19 cellular contexts compared by ENCODE assay signal in genomic region chr12:15837141-15837781, GRCh38. TPM values are rescaled to one million over a fixed set of nuclear protein-coding genes. Genes with fewer than 3 reads are reported as not detected.
A peak's percentile ranks its signal among the peaks of the same experiment; 100 is the strongest.
DNase-seq lines count a peak whose midpoint lies in the region; ATAC-seq, FAIRE-seq and TF ChIP-seq lines count a peak whose summit lies in the region.
"Had no signal": no experiment of that assay in that cellular context is flagged by ENCODE, and none has a peak within 500 bp of the region (broad histone marks: within the 10 kb centered on the region; RNA-seq: fewer than 3 reads in every experiment).

No MANE protein-coding gene starts in this region.

- no peak overlapping the region for H3K27ac Mint-ChIP-seq in activated naive CD4-positive, alpha-beta T cell treated with anti-CD3 and anti-CD28 coated beads, Interleukin-2, amount 10 ng/mL, durations not matched to agents 7 days and 5 days
- H3K27ac Mint-ChIP-seq: activated CD4-positive, alpha-beta T cell treated with anti-CD3 and anti-CD28 coated beads, Interleukin-2, amount 10 ng/mL, durations not matched to agents 24 days and 14 days; activated naive CD8-positive, alpha-beta T cell; natural killer cell had no signal

- peak; percentile 62 for FAIRE-seq in GM12878 (lab: Jason Lieb, UNC)

- H3K4me3 ChIP-seq in GM12878 (no peak overlapping the region), heart right ventricle (no peak overlapping the region), smooth muscle cell (no peak overlapping the region), PC-9 (no peak overlapping the region)
- H3K4me3 ChIP-seq: lower lobe of right lung had no signal

- H3K27ac ChIP-seq in GM12878 (ENCODE audit: control insufficient read depth, insufficient read depth) (no peak overlapping the region), heart right ventricle (peak overlapping the region in 5 of 10 donors; percentile 8 to 40 (median 25)), smooth muscle cell (ENCODE audit: low read depth) (no peak overlapping the region), PC-9 (no peak overlapping the region)
- H3K27ac ChIP-seq: epithelial cell of prostate, lower lobe of right lung had no signal

- DNase-seq in GM04504 (ENCODE audit: low read depth) (peak; percentile 75), GM12878 (ENCODE audit: low read depth, low spot score) (no peak), heart right ventricle (peak in 1 of 2 donors; percentile 9), smooth muscle cell (lab: John Stamatoyannopoulos, UW; ENCODE audit: unreplicated experiment) (no peak), head of caudate nucleus (no peak), PC-9 (no peak)
- no peak for DNase-seq in activated naive CD4-positive, alpha-beta T cell treated with anti-CD3 and anti-CD28 coated beads, Interleukin-2, amount 10 ng/mL, durations not matched to agents 7 days and 5 days
- DNase-seq in stimulated activated CD4-positive, alpha-beta T cell treated with anti-CD3 and anti-CD28 coated beads, Interleukin-12 subunit alpha, Interleukin-12 subunit beta, amount 100 ng/mL, for 4 hours: no peak
- DNase-seq: activated CD4-positive, alpha-beta T cell treated with anti-CD3 and anti-CD28 coated beads, Interleukin-2, amount 10 ng/mL, durations not matched to agents 24 days and 14 days; activated T-cell treated with anti-CD3 and anti-CD28 coated beads, Interleukin-2, amount 50 U/mL, for 1 hour; DND-41; GOT3; lower lobe of right lung; natural killer cell; NCI-H446 treated with DMSO at 0.1 percent for 48 hours; retina; stimulated activated CD4-positive, alpha-beta T cell treated with anti-CD3 and anti-CD28 coated beads, Interleukin-2, amount 100 ng/mL, for 24 hours had no signal

- RAD21 ChIA-PET in GM12878 (lab: Charles Lee; ENCODE audit: unreplicated experiment): no interaction called here

- in situ Hi-C loops in GM12878 (cut with MboI): no loop called here

- no peak overlapping the region for H3K4me2 ChIP-seq in GM12878 (ENCODE audit: control insufficient read depth, insufficient read depth)
- no peak overlapping the region for H3K4me2 ChIP-seq in smooth muscle cell
- H3K4me2 ChIP-seq in PC-9: no peak overlapping the region

- BruUV-seq in GM12878 (replicated peaks; lab: Mats Ljungman, UMichigan) (no TSS peak), PC-9 (replicated peaks; lab: Mats Ljungman, UMichigan) (no TSS peak)

- H3K9ac ChIP-seq in GM12878 (ENCODE audit: control insufficient read depth, insufficient read depth, low read length): no peak overlapping the region
- no peak overlapping the region for H3K9ac ChIP-seq in smooth muscle cell (ENCODE audit: low read depth)

- H3K36me3 ChIP-seq in GM12878 (ENCODE audit: control insufficient read depth in 2 of 2, insufficient read depth in 2 of 2, low read length in 1 of 2) (no peaks in the 10 kb centered on the region), heart right ventricle (no peaks in the 10 kb centered on the region), smooth muscle cell (ENCODE audit: low read depth) (no peaks in the 10 kb centered on the region), PC-9 (ENCODE audit: low read depth) (no peaks in the 10 kb centered on the region)
- H3K36me3 ChIP-seq: lower lobe of right lung had no signal

- CTCF ChIA-PET in GM12878 (lab: Yijun Ruan, JAX): no interaction called here
- CTCF ChIA-PET in activated naive CD4-positive, alpha-beta T cell treated with anti-CD3 and anti-CD28 coated beads, Interleukin-2, amount 10 ng/mL, durations not matched to agents 7 days and 5 days (lab: Charles Lee): no interaction called here
- CTCF ChIA-PET in PC-9 (lab: Charles Lee): no interaction called here

- ATAC-seq in GM12878 (no peak), heart right ventricle (peak in 7 of 8 donors; percentile 59 to 83 (median 67))
- ATAC-seq: lower lobe of right lung, natural killer cell had no signal

- no peak for TF ChIP-seq CTCF in GM12878 (IDR thresholded peaks at IDR 0.05 in 2 of 3, conservative IDR thresholded peaks at IDR 0.05 in 1 of 3; ENCODE audit: control insufficient read depth in 2 of 3, extremely low read depth in 1 of 3, insufficient read depth in 1 of 3, low read depth in 3 of 3, low read length in 3 of 3)
- TF ChIP-seq CTCF in heart right ventricle (IDR thresholded peaks at IDR 0.05): no peak
- no peak for TF ChIP-seq CTCF in smooth muscle cell (IDR thresholded peaks at IDR 0.05; ENCODE audit: borderline replicate concordance, insufficient read depth, poor library complexity, severe bottlenecking)
- TF ChIP-seq CTCF in PC-9 (conservative IDR thresholded peaks at IDR 0.05): no peak

- peaks cover 19% of the 10 kb centered on the region for H3K27me3 Mint-ChIP-seq in activated naive CD4-positive, alpha-beta T cell treated with anti-CD3 and anti-CD28 coated beads, Interleukin-2, amount 10 ng/mL, durations not matched to agents 7 days and 5 days

- no peaks in the 10 kb centered on the region for H3K4me1 Mint-ChIP-seq in activated naive CD4-positive, alpha-beta T cell treated with anti-CD3 and anti-CD28 coated beads, Interleukin-2, amount 10 ng/mL, durations not matched to agents 7 days and 5 days
- H3K4me1 Mint-ChIP-seq: activated CD4-positive, alpha-beta T cell treated with anti-CD3 and anti-CD28 coated beads, Interleukin-2, amount 10 ng/mL, durations not matched to agents 24 days and 14 days; natural killer cell had no signal

- H3K9me3 Mint-ChIP-seq in activated naive CD4-positive, alpha-beta T cell treated with anti-CD3 and anti-CD28 coated beads, Interleukin-2, amount 10 ng/mL, durations not matched to agents 7 days and 5 days: no peaks in the 10 kb centered on the region
- H3K9me3 Mint-ChIP-seq: activated CD4-positive, alpha-beta T cell treated with anti-CD3 and anti-CD28 coated beads, Interleukin-2, amount 10 ng/mL, durations not matched to agents 24 days and 14 days; natural killer cell had no signal

- no peaks in the 10 kb centered on the region for H4K20me1 ChIP-seq in GM12878 (ENCODE audit: control insufficient read depth, insufficient read depth)
- H4K20me1 ChIP-seq in smooth muscle cell (ENCODE audit: low read depth): no peaks in the 10 kb centered on the region
- no peaks in the 10 kb centered on the region for H4K20me1 ChIP-seq in PC-9 (ENCODE audit: insufficient read depth)

- SMC1A ChIA-PET in GM12878 (lab: Charles Lee; ENCODE audit: uncharacterized antibody, unreplicated experiment): interaction anchor here (1.0 to 2.9 kb wide), 3 partner anchors 9 to 13 kb away, joined by 5 to 17 read pairs (median 12); no protein-coding TSS in a partner anchor

- H3K4me1 ChIP-seq in GM12878 (ENCODE audit: control insufficient read depth, insufficient read depth, low read length) (no peaks in the 10 kb centered on the region), heart right ventricle (peaks cover 0 to 20% (median 0%) of the 10 kb centered on the region in 9 donors), smooth muscle cell (ENCODE audit: low read depth) (no peaks in the 10 kb centered on the region), PC-9 (replicated peaks; ENCODE audit: insufficient read depth) (0 out of 2 replicates have a peak, but pooled peaks cover 9% of the 10 kb centered on the region)
- H3K4me1 ChIP-seq: lower lobe of right lung had no signal

- H3K9me3 ChIP-seq in GM12878 (replicated peaks; ENCODE audit: control insufficient read depth, insufficient read depth, low read length) (no peaks in the 10 kb centered on the region), heart right ventricle (no peaks in the 10 kb centered on the region), smooth muscle cell (replicated peaks; ENCODE audit: low read depth) (no peaks in the 10 kb centered on the region), PC-9 (ENCODE audit: insufficient read depth, low read depth) (no peaks in the 10 kb centered on the region)
- H3K9me3 ChIP-seq: lower lobe of right lung had no signal

- 52% methylated on average over 5 of the region's 5 CpGs for WGBS in GM12878 (ENCODE audit: insufficient coverage, insufficient replicate concordance, low lambda C conversion rate, missing lambda C conversion rate)
- 66 to 72% methylated on average over 5 of the region's 5 CpGs for WGBS in heart right ventricle, 2 donors
- 86% methylated on average over 5 of the region's 5 CpGs for WGBS in smooth muscle cell (ENCODE audit: low lambda C conversion rate)

- no peak overlapping the region for H2AFZ ChIP-seq in GM12878 (ENCODE audit: control insufficient read depth, low read depth, low read length)
- peak overlapping the region; percentile 33 for H2AFZ ChIP-seq in smooth muscle cell (ENCODE audit: low read depth)
- H2AFZ ChIP-seq in PC-9: no peak overlapping the region

- no peak overlapping the region for H3K4me3 Mint-ChIP-seq in activated naive CD4-positive, alpha-beta T cell treated with anti-CD3 and anti-CD28 coated beads, Interleukin-2, amount 10 ng/mL, durations not matched to agents 7 days and 5 days
- H3K4me3 Mint-ChIP-seq: activated CD4-positive, alpha-beta T cell treated with anti-CD3 and anti-CD28 coated beads, Interleukin-2, amount 10 ng/mL, durations not matched to agents 24 days and 14 days; activated naive CD8-positive, alpha-beta T cell; natural killer cell had no signal

- no peak for TF ChIP-seq POLR2A in GM12878 (IDR thresholded peaks at IDR 0.05; ENCODE audit: low read depth, low read length)

- H3K36me3 Mint-ChIP-seq in activated naive CD4-positive, alpha-beta T cell treated with anti-CD3 and anti-CD28 coated beads, Interleukin-2, amount 10 ng/mL, durations not matched to agents 7 days and 5 days: no peaks in the 10 kb centered on the region
- H3K36me3 Mint-ChIP-seq: activated naive CD8-positive, alpha-beta T cell; natural killer cell had no signal

- TF ChIP-seq RAD21 in GM12878 (IDR thresholded peaks at IDR 0.05; ENCODE audit: insufficient read depth, low read depth, low read length): no peak

- intact Hi-C loops in GM12878 (cut with micrococcal nuclease; ENCODE audit: unreplicated experiment): no loop called here
- intact Hi-C loops in heart right ventricle (cut with DNase I): loop anchor here in 1 of 10 donors (5.0 kb wide), 1 partner anchor 40 kb away; no protein-coding TSS in a partner anchor
- intact Hi-C loops in head of caudate nucleus (cut with DNase I): no loop called here
- intact Hi-C loops in PC-9 (cut with micrococcal nuclease; ENCODE audit: unreplicated experiment): no loop called here

- no peaks in the 10 kb centered on the region for H3K9me2 ChIP-seq in PC-9 (ENCODE audit: insufficient read depth)

- POLR2A ChIA-PET in GM12878 (lab: Charles Lee) (no interaction called here), PC-9 (lab: Charles Lee; ENCODE audit: unreplicated experiment) (no interaction called here)

- no peak for TF ChIP-seq EP300 in GM12878 (IDR thresholded peaks at IDR 0.05; ENCODE audit: borderline replicate concordance in 1 of 2, control insufficient read depth in 1 of 2, low read depth in 2 of 2, low read length in 2 of 2)

- H3K79me2 ChIP-seq in GM12878 (ENCODE audit: control insufficient read depth, insufficient read depth, low read length) (no peaks in the 10 kb centered on the region), smooth muscle cell (ENCODE audit: low read depth) (no peaks in the 10 kb centered on the region), PC-9 (ENCODE audit: low read depth) (no peaks in the 10 kb centered on the region)

- H3F3A ChIP-seq in smooth muscle cell (ENCODE audit: low read depth) (no peaks in the 10 kb centered on the region), PC-9 (ENCODE audit: insufficient read depth, low read depth) (no peaks in the 10 kb centered on the region)

- H3K27me3 ChIP-seq in GM12878 (replicated peaks in 1 of 2; ENCODE audit: control insufficient read depth in 2 of 2, insufficient read depth in 2 of 2, low read length in 1 of 2) (peaks cover 0 to 2% of the 10 kb centered on the region in 2 experiments; a peak in 1 of 4 replicates), heart right ventricle (no peaks in the 10 kb centered on the region), smooth muscle cell (ENCODE audit: low read depth) (no peaks in the 10 kb centered on the region), PC-9 (ENCODE audit: insufficient read depth, low read depth) (no peaks in the 10 kb centered on the region)

RNA-seq across cellular contexts. Expression of gene STRAP, which starts 44.9 kb away (rescaled TPM):
- 18.6 and 19.9 TPM in 2 replicates for total RNA-seq in GM12878 (2013; cell fraction: nucleolus; rRNA removed)
- total RNA-seq in GM12878 (2014; rRNA removed) (64.3 and 66.8 TPM in 2 replicates), GM12878 (2014; rRNA removed; fragmentation: Illumina TruSeq; extraction: Trizol) (77.3 and 80.4 TPM in 2 replicates), GM12878 (2021) (113 and 116 TPM in 2 replicates), heart right ventricle (100 to 1,000 TPM; 108 to 161 (median 116) TPM), smooth muscle cell (172 and 187 TPM in 2 replicates), PC-9 (2021) (164 and 205 TPM in 2 replicates)
- 66.0 TPM for polyA plus RNA-seq in GM12878 (2011; ENCODE audit: low read depth)
- polyA plus RNA-seq in GM12878 (2011; rRNA removed) (125 and 169 TPM in 2 replicates), GM12878 (2014; fragmentation: Illumina TruSeq; extraction: Trizol) (91.9 and 106 TPM in 2 replicates), GM12878 (2014; fragmentation: Nextera tagmentation; extraction: Ambion mirVana) (100 to 1,000 TPM; 102 to 227 TPM), GM12878 (2014; rRNA removed) (103 and 125 TPM in 2 replicates), GM12878 (2016; fragmentation: Nextera tagmentation; extraction: Ambion mirVana) (100 to 1,000 TPM; 281 TPM), heart right ventricle (100 to 1,000 TPM; 104 to 149 TPM), smooth muscle cell (225 and 241 TPM in 2 replicates)
- 60.1 and 70.1 TPM in 2 replicates for polyA plus RNA-seq in GM12878 (2011; cell fraction: cytosol; rRNA removed)
- 22.8 and 33.9 TPM in 2 replicates for polyA plus RNA-seq in GM12878 (2011; cell fraction: nucleus; rRNA removed)
- 80.5 and 85.4 TPM in 2 replicates for polyA plus RNA-seq in GM12878 (2012)
- polyA minus RNA-seq in GM12878 (2011; rRNA and poly(A)+ RNA removed): 75.8 and 85.1 TPM in 2 replicates
- 47.6 and 57.9 TPM in 2 replicates for polyA minus RNA-seq in GM12878 (2011; cell fraction: cytosol; rRNA and poly(A)+ RNA removed)
- 18.9 and 36.5 TPM in 2 replicates for polyA minus RNA-seq in GM12878 (2011; cell fraction: nucleus; rRNA and poly(A)+ RNA removed)

RNA-seq across cellular contexts. Expression of gene EPS8, which starts 48.1 kb away (rescaled TPM):
- total RNA-seq in GM12878 (2013; cell fraction: nucleolus; rRNA removed): 263 and 269 TPM in 2 replicates
- total RNA-seq in GM12878 (2014; rRNA removed) (4.7 TPM in 2 replicates), GM12878 (2014; rRNA removed; fragmentation: Illumina TruSeq; extraction: Trizol) (3.4 and 4.7 TPM in 2 replicates), GM12878 (2021) (3.2 TPM in 2 replicates), heart right ventricle (10 to 100 TPM in 7 of 10 donors, 1 to 10 TPM in 3; 7.7 to 38.6 (median 14.0) TPM), smooth muscle cell (44.1 and 68.3 TPM in 2 replicates), PC-9 (2021) (224 and 232 TPM in 2 replicates)
- 1.1 TPM for polyA plus RNA-seq in GM12878 (2011; ENCODE audit: low read depth)
- polyA plus RNA-seq in GM12878 (2011; rRNA removed) (127 and 173 TPM in 2 replicates), GM12878 (2014; fragmentation: Illumina TruSeq; extraction: Trizol) (3.1 and 3.8 TPM in 2 replicates), GM12878 (2014; fragmentation: Nextera tagmentation; extraction: Ambion mirVana) (1 to 10 TPM; 1.3 to 1.6 TPM), GM12878 (2014; rRNA removed) (3.3 and 3.4 TPM in 2 replicates), GM12878 (2016; fragmentation: Nextera tagmentation; extraction: Ambion mirVana) (1 to 10 TPM; 2.8 to 4.2 TPM), heart right ventricle (10 to 100 TPM; 16.3 to 34.5 TPM), smooth muscle cell (22.9 and 27.5 TPM in 2 replicates)
- 84.5 and 94.4 TPM in 2 replicates for polyA plus RNA-seq in GM12878 (2011; cell fraction: cytosol; rRNA removed)
- 107 and 156 TPM in 2 replicates for polyA plus RNA-seq in GM12878 (2011; cell fraction: nucleus; rRNA removed)
- 1.3 and 1.9 TPM in 2 replicates for polyA plus RNA-seq in GM12878 (2012)
- 188 and 261 TPM in 2 replicates for polyA minus RNA-seq in GM12878 (2011; rRNA and poly(A)+ RNA removed)
- polyA minus RNA-seq in GM12878 (2011; cell fraction: cytosol; rRNA and poly(A)+ RNA removed): 42.4 and 55.6 TPM in 2 replicates
- polyA minus RNA-seq in GM12878 (2011; cell fraction: nucleus; rRNA and poly(A)+ RNA removed): 108 and 162 TPM in 2 replicates
